In the genomic region with DNA sequence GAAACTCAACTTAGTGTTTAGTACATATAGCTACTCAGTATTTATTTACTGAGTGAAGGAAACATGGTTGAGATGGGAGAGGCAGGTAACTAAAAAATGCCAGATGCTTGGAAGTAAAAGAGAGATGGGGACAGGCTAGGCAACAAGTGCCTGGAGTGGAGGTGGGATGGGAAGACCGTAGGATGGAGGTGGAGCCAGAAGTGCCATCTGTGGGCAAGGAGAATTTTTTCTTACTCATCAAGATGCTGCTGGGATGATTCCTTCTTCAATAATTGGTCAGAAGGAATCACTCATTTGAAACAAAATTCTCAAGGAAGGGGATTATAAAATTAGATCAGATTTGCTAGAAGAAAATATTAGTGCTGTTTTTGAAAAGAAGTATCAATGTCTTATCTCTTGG, we compare ENCODE assay signal across 17 cellular contexts.
"Had no signal": no experiment of that assay in that cellular context is flagged by ENCODE, and none has a peak within 500 bp of the region (broad histone marks: within the 10 kb centered on the region; RNA-seq: fewer than 3 reads in every experiment).

No MANE protein-coding gene starts in this region.

- H3K9ac ChIP-seq: neural progenitor cell had no signal

- H3K4me3 ChIP-seq: body of pancreas, gastroesophageal sphincter, heart right ventricle, neural progenitor cell, pancreas, thoracic aorta had no signal

- H3K27ac Mint-ChIP-seq: activated T-helper 2 cell treated with anti-CD3 and anti-CD28 coated beads, Interferon-gamma antibody, Interleukin-2, Interleukin-4, amounts not matched to agents 10 μg/mL and 5 μg/mL and 100 μg/mL, durations not matched to agents 14 hours and 24 hours and 36 hours; dendritic cell treated with granulocyte-macrophage colony-stimulating factor and Interleukin-4, amounts not matched to agents 40 ng/mL and 50 ng/mL, for 4 days; effector memory CD8-positive, alpha-beta T cell; naive B cell; neural progenitor cell had no signal

- H3K4me1 ChIP-seq: body of pancreas, gastroesophageal sphincter, heart right ventricle, neural progenitor cell, pancreas had no signal

- H3K36me3 ChIP-seq: gastroesophageal sphincter, heart right ventricle, neural progenitor cell, pancreas, thoracic aorta had no signal

- H3K4me1 Mint-ChIP-seq: central memory CD8-positive, alpha-beta T cell; naive B cell had no signal

- H3K9me3 ChIP-seq: body of pancreas, gastroesophageal sphincter, heart right ventricle, pancreas, thoracic aorta had no signal

- ATAC-seq: activated CD4-positive, CD25-positive, alpha-beta regulatory T cell treated with anti-CD3 and anti-CD28 coated beads, Interleukin-2, amount 50 U/mL, for 24 hours; body of pancreas; effector memory CD8-positive, alpha-beta T cell; gastroesophageal sphincter; heart right ventricle; left lobe of liver; pancreas; sciatic nerve had no signal

- H3K36me3 Mint-ChIP-seq: naive B cell, neural progenitor cell had no signal

- H2AFZ ChIP-seq: neural progenitor cell had no signal

- H3K4me3 Mint-ChIP-seq: central memory CD8-positive, alpha-beta T cell; dendritic cell treated with granulocyte-macrophage colony-stimulating factor and Interleukin-4, amounts not matched to agents 40 ng/mL and 50 ng/mL, for 4 days; effector memory CD8-positive, alpha-beta T cell; naive B cell; neural progenitor cell had no signal

- H3K4me2 ChIP-seq: neural progenitor cell had no signal

- H3K27me3 ChIP-seq: body of pancreas, gastroesophageal sphincter, heart right ventricle, neural progenitor cell, pancreas had no signal

- H3K27ac ChIP-seq: body of pancreas, gastroesophageal sphincter, heart right ventricle, neural progenitor cell, pancreas, thoracic aorta had no signal

- H3K9me3 Mint-ChIP-seq: activated T-helper 2 cell treated with anti-CD3 and anti-CD28 coated beads, Interferon-gamma antibody, Interleukin-2, Interleukin-4, amounts not matched to agents 10 μg/mL and 5 μg/mL and 100 μg/mL, durations not matched to agents 14 hours and 24 hours and 36 hours; central memory CD8-positive, alpha-beta T cell; dendritic cell treated with granulocyte-macrophage colony-stimulating factor and Interleukin-4, amounts not matched to agents 40 ng/mL and 50 ng/mL, for 4 days; effector memory CD8-positive, alpha-beta T cell; neural progenitor cell had no signal

- DNase-seq: activated CD4-positive, alpha-beta T cell treated with anti-CD3 and anti-CD28 coated beads, Interleukin-2, amount 50 U/mL, for 1 hour; activated naive CD4-positive, alpha-beta T cell treated with anti-CD3 and anti-CD28 coated beads, Interleukin-2, amount 50 U/mL, for 16 hours; body of pancreas; effector memory CD8-positive, alpha-beta T cell; heart right ventricle; naive B cell; pancreas; stimulated activated CD4-positive, alpha-beta T cell treated with anti-CD3 and anti-CD28 coated beads, Interleukin-1b, Interleukin-23, amount 100 ng/mL, for 48 hours had no signal

- H3K27me3 Mint-ChIP-seq: central memory CD8-positive, alpha-beta T cell; dendritic cell treated with granulocyte-macrophage colony-stimulating factor and Interleukin-4, amounts not matched to agents 40 ng/mL and 50 ng/mL, for 4 days; effector memory CD8-positive, alpha-beta T cell had no signal
